9 cellular contexts compared by ENCODE assay signal in the genomic region with DNA sequence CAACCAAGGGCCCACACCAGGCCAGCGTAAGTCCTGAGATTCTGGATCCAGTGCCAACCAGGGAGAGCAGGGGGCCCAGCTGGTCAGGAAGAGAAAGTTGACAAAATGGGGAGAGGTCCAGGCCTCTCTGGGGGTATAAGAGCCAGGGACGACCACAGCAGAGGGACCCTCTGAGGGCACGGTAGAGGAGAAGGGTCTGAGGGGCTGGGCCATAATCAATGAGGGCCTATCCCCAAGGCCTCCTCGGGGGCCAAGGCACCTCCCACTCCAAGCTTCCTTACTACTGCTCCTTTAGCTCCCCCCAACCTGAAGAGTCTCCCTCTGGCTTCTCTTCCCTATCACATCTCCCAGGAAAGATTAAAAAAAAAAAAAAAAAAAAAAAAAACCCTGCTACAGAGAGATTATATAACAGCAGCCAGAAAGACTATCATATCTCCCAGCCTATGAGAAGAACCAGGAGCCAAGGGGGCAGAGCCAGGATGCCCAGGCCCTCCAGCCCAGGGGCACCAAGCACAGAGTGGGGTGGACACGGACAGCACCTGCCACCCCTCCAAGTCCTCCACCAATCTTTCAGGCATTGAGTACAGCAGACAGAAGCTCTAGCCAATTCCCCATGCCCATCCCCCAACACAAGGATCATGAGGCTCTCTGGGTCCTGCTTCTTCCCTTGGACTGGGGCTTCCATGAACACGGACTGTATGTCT. TPM values are rescaled to one million over a fixed set of nuclear protein-coding genes. Genes with fewer than 3 reads are reported as not detected.
A peak's percentile ranks its signal among the peaks of the same experiment; 100 is the strongest.
DNase-seq lines count a peak whose midpoint lies in the region; ATAC-seq and TF ChIP-seq lines count a peak whose summit lies in the region.
"Had no signal": no experiment of that assay in that cellular context is flagged by ENCODE, and none has a peak within 500 bp of the region (broad histone marks: within the 10 kb centered on the region; RNA-seq: fewer than 3 reads in every experiment).

No MANE protein-coding gene starts in this region.

- H3K4me3 ChIP-seq in ACC112 (ENCODE audit: low read depth, low read length) (peak overlapping the region; percentile 98), IMR-90 (ENCODE audit: insufficient read depth, low read depth, low read length) (peak overlapping the region; percentile 14; the same call in 1 of the 2 replicates)

- H2AFZ ChIP-seq in ACC112 (ENCODE audit: low read length, unreplicated experiment) (no peak overlapping the region), IMR-90 (replicated peaks; ENCODE audit: low read length, poor library complexity) (peak overlapping the region; percentile 13)

- POLR2A ChIA-PET in IMR-90 (lab: Charles Lee; ENCODE audit: unreplicated experiment): no interaction called here

- H3K9me3 Mint-ChIP-seq in central memory CD8-positive, alpha-beta T cell: no peaks in the 10 kb centered on the region
- no peaks in the 10 kb centered on the region for H3K9me3 Mint-ChIP-seq in naive B cell

- in situ Hi-C loops in IMR-90 (cut with MboI; ENCODE audit: low sequenced_read_pairs): no loop called here

- peaks cover 44% of the 10 kb centered on the region for H3K9me1 ChIP-seq in IMR-90 (ENCODE audit: insufficient read depth, low read length)

- peak overlapping the region; percentile 67; the same call in 1 of the 2 replicates for H3K23ac ChIP-seq in IMR-90 (ENCODE audit: low read depth, low read length)

- no peak overlapping the region for H2BK5ac ChIP-seq in IMR-90 (ENCODE audit: low read depth, low read length, poor library complexity, severe bottlenecking)

- TF ChIP-seq POLR2A in IMR-90 (IDR thresholded peaks at IDR 0.05; ENCODE audit: low read depth, low read length): no peak

- H4K91ac ChIP-seq in IMR-90 (ENCODE audit: insufficient read depth, low read depth, low read length): no peak overlapping the region

- H2BK120ac ChIP-seq in IMR-90 (ENCODE audit: low read depth, low read length): no peak overlapping the region; the same call in 1 of the 2 replicates

- peak overlapping the region; percentile 81 for H3K4me2 ChIP-seq in IMR-90 (ENCODE audit: low read depth, low read length)

- BruUV-seq in IMR-90 (replicated peaks; lab: Mats Ljungman, UMichigan): no TSS peak

- intact Hi-C loops in IMR-90 (cut with micrococcal nuclease): loop anchor here (2.0 kb wide), 1 partner anchor 73 kb away; no protein-coding TSS in a partner anchor

- H3K27me3 ChIP-seq in ACC112 (ENCODE audit: insufficient read depth, low read length): no peaks in the 10 kb centered on the region
- H3K27me3 ChIP-seq in IMR-90 (ENCODE audit: control insufficient read depth, insufficient read depth, low read length): no peaks in the 10 kb centered on the region

- no peak overlapping the region for H3K18ac ChIP-seq in IMR-90 (ENCODE audit: low read depth, low read length)

- CTCF ChIA-PET in IMR-90 (lab: Yijun Ruan, JAX): interaction anchor here (1.8 kb wide), 1 partner anchor 17 kb away, joined by 6 read pairs; no protein-coding TSS in a partner anchor

- H3K4me1 Mint-ChIP-seq in central memory CD8-positive, alpha-beta T cell: peaks cover 78% of the 10 kb centered on the region
- peaks cover 67 to 80% (median 71%) of the 10 kb centered on the region in 3 donors for H3K4me1 Mint-ChIP-seq in naive B cell

- H3K79me2 ChIP-seq in ACC112 (ENCODE audit: control insufficient read depth, insufficient read depth, low read length, unreplicated experiment): peaks cover 76% of the 10 kb centered on the region

- H3K36me3 ChIP-seq in ACC112 (ENCODE audit: insufficient read depth, low read length): no peaks in the 10 kb centered on the region
- peaks cover 5% of the 10 kb centered on the region; the same call in 1 of the 2 replicates for H3K36me3 ChIP-seq in IMR-90 (ENCODE audit: control insufficient read depth, insufficient read depth, low read length)

- no peak for DNase-seq in IMR-90
- no peak for DNase-seq in central memory CD8-positive, alpha-beta T cell (ENCODE audit: low spot score in 2 of 2)
- DNase-seq in naive B cell: no peak
- DNase-seq in AML-193 (lab: John Stamatoyannopoulos, UW): no peak
- DNase-seq in kidney tubule cell (ENCODE audit: low spot score): no peak
- DNase-seq: SHP77 had no signal

- peak overlapping the region; percentile 63 for H2AK5ac ChIP-seq in IMR-90 (ENCODE audit: low read depth, low read length)

- peak overlapping the region; percentile 29; the same call in 1 of the 2 replicates for H3K14ac ChIP-seq in IMR-90 (replicated peaks; ENCODE audit: low read depth, low read length)

- no peaks in the 10 kb centered on the region for H3K27me3 Mint-ChIP-seq in central memory CD8-positive, alpha-beta T cell
- no peaks in the 10 kb centered on the region for H3K27me3 Mint-ChIP-seq in naive B cell

- no peak overlapping the region; the same call in 2 of the 3 replicates for H2BK15ac ChIP-seq in IMR-90 (ENCODE audit: low read depth, low read length)

- peaks cover 7 to 71% of the 10 kb centered on the region in 2 experiments; a peak in 3 of 4 replicates for H3K79me1 ChIP-seq in IMR-90 (ENCODE audit: low read depth in 1 of 2, low read length in 2 of 2)

- H3K4me3 Mint-ChIP-seq in central memory CD8-positive, alpha-beta T cell: peak overlapping the region; percentile 87
- peak overlapping the region; percentile 79 to 97 (median 91) for H3K4me3 Mint-ChIP-seq in naive B cell

- H4K8ac ChIP-seq in IMR-90 (ENCODE audit: low read depth in 2 of 2, low read length in 2 of 2): no peak overlapping the region

- TF ChIP-seq CTCF in IMR-90 (conservative IDR thresholded peaks at IDR 0.05; ENCODE audit: low read depth, low read length): no peak

- H2AK9ac ChIP-seq in IMR-90 (replicated peaks; ENCODE audit: low read depth, low read length, poor library complexity): peak overlapping the region; percentile 7

- dilution Hi-C loops in IMR-90 (cut with HindIII; ENCODE audit: low sequenced_read_pairs, unreplicated experiment): no loop called here

- no peak for TF ChIP-seq RAD21 in IMR-90 (IDR thresholded peaks at IDR 0.05; ENCODE audit: low read length)

- peak overlapping the region; percentile 65 for H3K4ac ChIP-seq in IMR-90 (ENCODE audit: low read depth, low read length)

- H4K20me1 ChIP-seq in IMR-90 (ENCODE audit: insufficient read depth, low read length): peaks cover 76% of the 10 kb centered on the region

- no peak overlapping the region for H2BK20ac ChIP-seq in IMR-90 (ENCODE audit: low read depth, low read length)

- no peak overlapping the region; the same call in 1 of the 2 replicates for H3K27ac ChIP-seq in ACC112 (ENCODE audit: low read depth, low read length)
- no peak overlapping the region for H3K27ac ChIP-seq in IMR-90 (ENCODE audit: insufficient read depth, low read length)

- no peak overlapping the region for H3K9ac ChIP-seq in IMR-90 (ENCODE audit: low read depth, low read length)

- H3K56ac ChIP-seq in IMR-90 (ENCODE audit: extremely low read depth, insufficient read depth, low read length): no peak overlapping the region

- H3K36me3 Mint-ChIP-seq in central memory CD8-positive, alpha-beta T cell (ENCODE audit: insufficient read depth): peaks cover 26% of the 10 kb centered on the region
- H3K36me3 Mint-ChIP-seq in naive B cell: no peaks in the 10 kb centered on the region

- ATAC-seq in IMR-90 (ENCODE audit: low read depth) (no peak), naive B cell (ENCODE audit: low read depth in 2 of 2) (no peak), HG03135 (IDR thresholded peaks at IDR 0.05; ENCODE audit: unreplicated experiment) (no peak), esophagus mucosa (no peak)
- no peak for ATAC-seq in central memory CD8-positive, alpha-beta T cell (replicated peaks; ENCODE audit: extremely low read depth, poor library complexity, severe bottlenecking)

- H3K27ac Mint-ChIP-seq in central memory CD8-positive, alpha-beta T cell (ENCODE audit: low read depth): peak overlapping the region; percentile 78
- peak overlapping the region; percentile 57 to 99 (median 88) for H3K27ac Mint-ChIP-seq in naive B cell

- H3K4me1 ChIP-seq in ACC112 (ENCODE audit: control insufficient read depth, insufficient read depth, low read length, unreplicated experiment) (peaks cover 53% of the 10 kb centered on the region), IMR-90 (ENCODE audit: control insufficient read depth, insufficient read depth, low read length) (peaks cover 44% of the 10 kb centered on the region)

- H4K5ac ChIP-seq in IMR-90 (ENCODE audit: low read depth, low read length): no peak overlapping the region

- 60% methylated on average over 1 of the region's 6 CpGs; no CpG with 5 or more reads in 1 of the 2 experiments for WGBS in IMR-90 (ENCODE audit: extremely low coverage in 2 of 2, insufficient read length in 1 of 2), 2 experiments

- no peaks in the 10 kb centered on the region for H3K9me3 ChIP-seq in IMR-90 (ENCODE audit: control insufficient read depth, insufficient read depth, low read length)

TF ChIP-seq in IMR-90, 13 proteins besides CTCF, POLR2A, EP300 and RAD21 (continues in another document):
- TF ChIP-seq, protein P1, sequence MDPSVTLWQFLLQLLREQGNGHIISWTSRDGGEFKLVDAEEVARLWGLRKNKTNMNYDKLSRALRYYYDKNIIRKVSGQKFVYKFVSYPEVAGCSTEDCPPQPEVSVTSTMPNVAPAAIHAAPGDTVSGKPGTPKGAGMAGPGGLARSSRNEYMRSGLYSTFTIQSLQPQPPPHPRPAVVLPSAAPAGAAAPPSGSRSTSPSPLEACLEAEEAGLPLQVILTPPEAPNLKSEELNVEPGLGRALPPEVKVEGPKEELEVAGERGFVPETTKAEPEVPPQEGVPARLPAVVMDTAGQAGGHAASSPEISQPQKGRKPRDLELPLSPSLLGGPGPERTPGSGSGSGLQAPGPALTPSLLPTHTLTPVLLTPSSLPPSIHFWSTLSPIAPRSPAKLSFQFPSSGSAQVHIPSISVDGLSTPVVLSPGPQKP (IDR thresholded peaks at IDR 0.05; ENCODE audit: borderline replicate concordance, low read depth, low read length): no peak
- no peak for TF ChIP-seq RFX5 (IDR thresholded peaks at IDR 0.05; ENCODE audit: low read depth, low read length)
- TF ChIP-seq CEBPB (IDR thresholded peaks at IDR 0.05; ENCODE audit: low read depth, low read length): no peak
- no peak for TF ChIP-seq CHD1 (IDR thresholded peaks at IDR 0.05; ENCODE audit: low read depth, low read length)
- no peak for TF ChIP-seq MXI1 (IDR thresholded peaks at IDR 0.05; ENCODE audit: borderline replicate concordance, low read depth, low read length)
- no peak for TF ChIP-seq MAZ (IDR thresholded peaks at IDR 0.05; ENCODE audit: borderline replicate concordance, low read depth, low read length)
- TF ChIP-seq MAFK (IDR thresholded peaks at IDR 0.05; ENCODE audit: low read depth, low read length): no peak
- no peak for TF ChIP-seq RCOR1 (IDR thresholded peaks at IDR 0.05; ENCODE audit: insufficient replicate concordance, low read length)
- no peak for TF ChIP-seq BHLHE40 (IDR thresholded peaks at IDR 0.05; ENCODE audit: low read depth, low read length)
- TF ChIP-seq SMC3 (IDR thresholded peaks at IDR 0.05; ENCODE audit: low read depth, low read length): no peak

RNA-seq across cellular contexts. Expression of a gene that starts 2.7 kb away (rescaled TPM):
- total RNA-seq in IMR-90 (2012; rRNA removed): 2.9 and 3.6 TPM in 2 replicates
- 20.0 and 25.0 TPM in 2 replicates for polyA plus RNA-seq in IMR-90 (2012; rRNA removed)
- 10.9 and 27.6 TPM in 2 replicates for polyA plus RNA-seq in IMR-90 (2012; cell fraction: cytosol; rRNA removed)
- 80.1 and 88.5 TPM in 2 replicates for polyA plus RNA-seq in IMR-90 (2012; cell fraction: nucleus; rRNA removed; ENCODE audit: low replicate concordance)
- polyA plus RNA-seq in naive B cell (ENCODE audit: low read depth in 6 of 6): 10 to 100 TPM in 3 of 6 donors, 1 to 10 TPM in 3; 6.9 to 15.8 (median 9.1) TPM
- 15.0 TPM for total RNA-seq in esophagus mucosa
